In the genomic region with DNA sequence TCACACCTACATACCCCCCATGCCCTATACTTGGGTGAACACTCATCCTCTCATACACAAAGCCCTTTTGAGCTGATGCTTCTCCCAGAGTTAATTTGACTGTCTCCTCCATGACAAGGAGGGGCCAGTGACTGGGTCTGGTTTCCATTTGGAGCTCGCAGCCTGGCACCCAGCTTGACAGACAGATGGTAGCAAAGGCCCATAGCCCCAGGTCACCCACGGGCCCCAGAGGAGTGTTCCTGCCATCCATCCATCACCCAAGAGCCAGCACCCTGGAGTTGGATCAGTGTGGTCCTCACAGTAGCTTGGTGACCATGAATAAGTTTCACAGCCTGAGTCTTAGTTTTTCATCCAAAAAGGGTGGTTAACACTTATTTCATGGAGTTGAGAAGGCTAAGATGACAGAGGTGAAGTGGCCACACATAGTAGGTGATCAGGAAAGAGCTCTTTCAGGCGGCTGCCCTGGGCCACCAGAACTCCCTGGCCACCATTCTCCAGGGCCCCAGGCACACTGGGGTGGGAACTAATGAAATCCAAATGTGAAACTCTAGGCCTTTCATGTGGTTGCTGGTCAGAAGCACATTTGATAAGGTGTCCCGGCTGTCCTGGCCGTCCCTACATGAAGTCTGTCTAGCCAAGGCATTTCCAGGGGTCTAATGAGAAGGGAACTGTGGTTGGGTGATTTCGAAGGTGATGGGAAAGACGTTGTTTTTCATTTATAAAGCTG, we compare ENCODE assay signal across 13 cellular contexts. TPM values are rescaled to one million over a fixed set of nuclear protein-coding genes. Genes with fewer than 3 reads are reported as not detected.
DNase-seq lines count a peak whose midpoint lies in the region; ATAC-seq and TF ChIP-seq lines count a peak whose summit lies in the region.
"Had no signal": no experiment of that assay in that cellular context is flagged by ENCODE, and none has a peak within 500 bp of the region (broad histone marks: within the 10 kb centered on the region; RNA-seq: fewer than 3 reads in every experiment).

No MANE protein-coding gene starts in this region.

- in situ Hi-C loops in Panc1 (cut with HindIII; ENCODE audit: low pct_unique_long_range_greater_than_20kb, low sequenced_read_pairs): no loop called here

- TF ChIP-seq CTCF in Panc1 (IDR thresholded peaks at IDR 0.05) (no peak), hepatocyte (IDR thresholded peaks at IDR 0.05; ENCODE audit: poor library complexity) (no peak), smooth muscle cell (IDR thresholded peaks at IDR 0.05; ENCODE audit: borderline replicate concordance, insufficient read depth, poor library complexity, severe bottlenecking) (no peak), left lung (IDR thresholded peaks at IDR 0.05) (no peak)

- H4K20me1 ChIP-seq in hepatocyte (ENCODE audit: insufficient read depth, poor library complexity, severe bottlenecking) (no peaks in the 10 kb centered on the region), smooth muscle cell (ENCODE audit: low read depth) (no peaks in the 10 kb centered on the region)

- H3K27ac ChIP-seq in Panc1 (ENCODE audit: low read length): peak overlapping the region; percentile 98
- peak overlapping the region; percentile 96 for H3K27ac ChIP-seq in hepatocyte
- peak overlapping the region; percentile 99 for H3K27ac ChIP-seq in smooth muscle cell (ENCODE audit: low read depth)
- H3K27ac ChIP-seq in left lung: peak overlapping the region in 1 of 2 donors; percentile 51
- H3K27ac ChIP-seq: KMS-11 had no signal

- POLR2A ChIA-PET in Panc1 (lab: Charles Lee): interaction anchor here (1.4 kb wide), 1 partner anchor 48 kb away, joined by 6 read pairs; no protein-coding TSS in a partner anchor

- no TSS peak for BruUV-seq in Panc1 (replicated peaks; lab: Mats Ljungman, UMichigan)

- H3K27me3 ChIP-seq in Panc1 (ENCODE audit: control insufficient read depth, insufficient read depth, low read length) (no peaks in the 10 kb centered on the region), hepatocyte (no peaks in the 10 kb centered on the region), smooth muscle cell (ENCODE audit: low read depth) (no peaks in the 10 kb centered on the region), left lung (no peaks in the 10 kb centered on the region)

- H3K4me1 ChIP-seq in Panc1 (ENCODE audit: control insufficient read depth, insufficient read depth, low read length): peaks cover 50% of the 10 kb centered on the region
- peaks cover 55% of the 10 kb centered on the region for H3K4me1 ChIP-seq in hepatocyte (ENCODE audit: insufficient read depth)
- peaks cover 26% of the 10 kb centered on the region for H3K4me1 ChIP-seq in smooth muscle cell (ENCODE audit: low read depth)
- H3K4me1 ChIP-seq in left lung: peaks cover 24 to 32% of the 10 kb centered on the region in 2 donors

- H3K9me2 ChIP-seq in hepatocyte (replicated peaks; ENCODE audit: insufficient read depth): no peaks in the 10 kb centered on the region

- ATAC-seq in Panc1: no peak
- ATAC-seq in left lung: no peak

- H3K79me2 ChIP-seq in hepatocyte (no peaks in the 10 kb centered on the region), smooth muscle cell (ENCODE audit: low read depth) (no peaks in the 10 kb centered on the region)

- peaks cover 39% of the 10 kb centered on the region for H3F3A ChIP-seq in smooth muscle cell (ENCODE audit: low read depth)

- intact Hi-C loops in Panc1 (cut with micrococcal nuclease; ENCODE audit: unreplicated experiment) (no loop called here), left lung (cut with DNase I) (no loop called here)

- H3K9ac ChIP-seq in smooth muscle cell (ENCODE audit: low read depth): peak overlapping the region; percentile 92
- H3K9ac ChIP-seq: KMS-11 had no signal

- H3K36me3 ChIP-seq in Panc1 (ENCODE audit: control insufficient read depth, insufficient read depth, low read length) (no peaks in the 10 kb centered on the region), hepatocyte (replicated peaks; ENCODE audit: insufficient read depth, low read depth) (no peaks in the 10 kb centered on the region), smooth muscle cell (ENCODE audit: low read depth) (no peaks in the 10 kb centered on the region), left lung (no peaks in the 10 kb centered on the region)

- CTCF ChIA-PET in Panc1 (lab: Charles Lee): no interaction called here

- H3K9me3 ChIP-seq in Panc1 (ENCODE audit: control insufficient read depth, insufficient read depth, low read depth, low read length): peaks cover 6% of the 10 kb centered on the region; the same call in 1 of the 2 replicates
- H3K9me3 ChIP-seq in hepatocyte (ENCODE audit: low read depth): no peaks in the 10 kb centered on the region
- no peaks in the 10 kb centered on the region for H3K9me3 ChIP-seq in smooth muscle cell (replicated peaks; ENCODE audit: low read depth)
- no peaks in the 10 kb centered on the region for H3K9me3 ChIP-seq in left lung

- no peak overlapping the region for H3K4me2 ChIP-seq in hepatocyte
- H3K4me2 ChIP-seq in smooth muscle cell: peak overlapping the region; percentile 14
- H3K4me2 ChIP-seq: KMS-11 had no signal

- 61% methylated on average over 7 of the region's 7 CpGs for WGBS in hepatocyte (ENCODE audit: low lambda C conversion rate, missing lambda C conversion rate)
- WGBS in smooth muscle cell (ENCODE audit: low lambda C conversion rate): 44% methylated on average over 7 of the region's 7 CpGs

- no peak overlapping the region for H2AFZ ChIP-seq in hepatocyte
- H2AFZ ChIP-seq in smooth muscle cell (ENCODE audit: low read depth): no peak overlapping the region

- no peak overlapping the region for H3K4me3 ChIP-seq in Panc1 (ENCODE audit: low read depth in 2 of 2, low read length in 2 of 2)
- H3K4me3 ChIP-seq in hepatocyte: no peak overlapping the region
- no peak overlapping the region for H3K4me3 ChIP-seq in smooth muscle cell
- H3K4me3 ChIP-seq in left lung: no peak overlapping the region

- peak; percentile 24 for DNase-seq in ELR (ENCODE audit: low read depth)
- DNase-seq in Panc1 (ENCODE audit: low read depth, low spot score): no peak
- no peak for DNase-seq in hepatocyte (ENCODE audit: low spot score)
- DNase-seq in smooth muscle cell (lab: John Stamatoyannopoulos, UW; ENCODE audit: unreplicated experiment): no peak
- no peak for DNase-seq in NCI-H1105 treated with DMSO at 0.1 percent for 48 hours (lab: John Stamatoyannopoulos, UW)
- DNase-seq in LoVo (ENCODE audit: low spot score): no peak
- DNase-seq in NCI-H510A treated with DMSO at 0.1 percent for 48 hours (lab: John Stamatoyannopoulos, UW): no peak
- DNase-seq in left lung: no peak
- DNase-seq: activated CD4-positive, alpha-beta T cell treated with anti-CD3 and anti-CD28 coated beads, Interleukin-2, amount 10 ng/mL, durations not matched to agents 7 days and 5 days; CD4-positive, CD25-positive, alpha-beta regulatory T cell; NCI-H187 treated with DMSO at 0.1 percent for 48 hours; T1000 had no signal

RNA-seq across cellular contexts. Expression of a gene that starts 42.4 kb away (rescaled TPM):
- total RNA-seq in Panc1 (2021; ENCODE audit: unreplicated experiment) (34.4 TPM), hepatocyte (13.4 and 21.1 TPM in 2 replicates), smooth muscle cell (29.9 and 40.6 TPM in 2 replicates), left lung (10 to 100 TPM in 1 of 2 donors, 1 to 10 TPM in 1; 8.1 to 10.7 TPM)
- polyA plus RNA-seq in Panc1 (2012; ENCODE audit: insufficient read length): 40.7 TPM
- polyA plus RNA-seq in hepatocyte (8.2 and 14.8 TPM in 2 replicates), smooth muscle cell (28.9 and 31.2 TPM in 2 replicates)
- polyA plus RNA-seq: CD4-positive, CD25-positive, alpha-beta regulatory T cell had no signal
